1 cellular context compared by ENCODE assay signal in genomic region chr6:15409301-15410125, GRCh38.
TF ChIP-seq lines count a peak whose summit lies in the region.

No MANE protein-coding gene starts in this region.

TF ChIP-seq in IMR-90, 13 proteins besides CTCF, POLR2A, EP300 and RAD21:
- no peak for TF ChIP-seq CEBPB (IDR thresholded peaks at IDR 0.05; ENCODE audit: low read depth, low read length)
- TF ChIP-seq NFE2L2 (IDR thresholded peaks at IDR 0.05; ENCODE audit: low read depth, low read length), result no peak
- no peak for TF ChIP-seq MAFK (IDR thresholded peaks at IDR 0.05; ENCODE audit: low read depth, low read length)
- no peak for TF ChIP-seq BHLHE40 (IDR thresholded peaks at IDR 0.05; ENCODE audit: low read depth, low read length)
- TF ChIP-seq USF2 (IDR thresholded peaks at IDR 0.05; ENCODE audit: low read depth, low read length), result no peak
- no peak for TF ChIP-seq RCOR1 (IDR thresholded peaks at IDR 0.05; ENCODE audit: insufficient replicate concordance, low read length)
- TF ChIP-seq FOS (IDR thresholded peaks at IDR 0.05; ENCODE audit: low read depth, low read length), result no peak
- no peak for TF ChIP-seq RFX5 (IDR thresholded peaks at IDR 0.05; ENCODE audit: low read depth, low read length)
